21 cellular contexts compared by ENCODE assay signal in genomic region chr7:27349621-27350020, GRCh38.
DNase-seq lines count a peak whose midpoint lies in the region; ATAC-seq and TF ChIP-seq lines count a peak whose summit lies in the region.
"Had no signal": no experiment of that assay in that cellular context is flagged by ENCODE, and none has a peak within 500 bp of the region (broad histone marks: within the 10 kb centered on the region; RNA-seq: fewer than 3 reads in every experiment).

No MANE protein-coding gene starts in this region.

- H3K27me3 ChIP-seq in PC-3 (ENCODE audit: low read length) (no peaks in the 10 kb centered on the region), trophoblast cell (ENCODE audit: insufficient read depth, low read length) (no peaks in the 10 kb centered on the region)

- POLR2A ChIA-PET in PC-3 (lab: Charles Lee; ENCODE audit: unreplicated experiment), result no interaction called here

- H4K8ac ChIP-seq in trophoblast cell (ENCODE audit: low read depth, low read length), result no peak overlapping the region

- ATAC-seq in PC-3, result no peak
- ATAC-seq in HG02973 (IDR thresholded peaks at IDR 0.05; ENCODE audit: unreplicated experiment), result no peak
- ATAC-seq: A549, GM12878 had no signal

- no TSS peak for BruUV-seq in PC-3 (replicated peaks; lab: Mats Ljungman, UMichigan)

- H4K91ac ChIP-seq in trophoblast cell (ENCODE audit: low read depth, low read length), result peak overlapping the region; percentile 94

- peak overlapping the region; percentile 93 for H2BK120ac ChIP-seq in trophoblast cell (ENCODE audit: insufficient read depth, low read length, poor library complexity)

- no CpG with 5 or more reads among the region's 2 CpGs for WGBS in trophoblast cell (ENCODE audit: extremely low coverage, insufficient coverage, insufficient read length)

- H3K9me2 ChIP-seq in PC-3 (replicated peaks; ENCODE audit: low read length), result no peaks in the 10 kb centered on the region

- peak overlapping the region; percentile 99 for H2BK12ac ChIP-seq in trophoblast cell (ENCODE audit: low read length)

- no peaks in the 10 kb centered on the region for H4K20me1 ChIP-seq in PC-3 (ENCODE audit: low read length)

- H3K79me2 ChIP-seq in PC-3 (ENCODE audit: low read length), result no peaks in the 10 kb centered on the region
- no peaks in the 10 kb centered on the region for H3K79me2 ChIP-seq in trophoblast cell (ENCODE audit: control insufficient read depth, insufficient read depth, low read length, poor library complexity)

- H2AK5ac ChIP-seq in trophoblast cell (ENCODE audit: low read length), result no peak overlapping the region

- H2AFZ ChIP-seq in PC-3 (ENCODE audit: low read length) (no peak overlapping the region), trophoblast cell (ENCODE audit: insufficient read depth, low read length, poor library complexity) (no peak overlapping the region)
- H2AFZ ChIP-seq: GM23248 had no signal

- no peak overlapping the region for H3K4ac ChIP-seq in trophoblast cell (ENCODE audit: low read depth, low read length)

- intact Hi-C loops in PC-3 (cut with micrococcal nuclease), result no loop called here

- H3F3A ChIP-seq in PC-3 (ENCODE audit: low read length, unreplicated experiment), result no peaks in the 10 kb centered on the region

- H3K14ac ChIP-seq in trophoblast cell (ENCODE audit: low read length), result no peak overlapping the region

- peaks cover 24% of the 10 kb centered on the region for H3K79me1 ChIP-seq in trophoblast cell (ENCODE audit: low read length)

- H3K9ac ChIP-seq in PC-3 (ENCODE audit: low read length) (no peak overlapping the region), trophoblast cell (ENCODE audit: low read length) (no peak overlapping the region)
- H3K9ac ChIP-seq: GM23248 had no signal

- peak overlapping the region; percentile 33 for H3K4me2 ChIP-seq in PC-3 (ENCODE audit: low read length)
- no peak overlapping the region for H3K4me2 ChIP-seq in trophoblast cell (ENCODE audit: low read length)
- H3K4me2 ChIP-seq: A549 had no signal

- H3K18ac ChIP-seq in trophoblast cell (ENCODE audit: low read length), result no peak overlapping the region

- H3K4me1 ChIP-seq in PC-3 (ENCODE audit: insufficient read depth, low read length) (peaks cover 43% of the 10 kb centered on the region), trophoblast cell (ENCODE audit: control insufficient read depth in 1 of 2, insufficient read depth in 2 of 2, low read length in 2 of 2) (peaks cover 14 to 16% of the 10 kb centered on the region in 2 experiments)

- DNase-seq in PC-3 (peak; percentile 75), trophoblast cell (peak in 1 of 2 donors; percentile 16), DMS 273 (lab: John Stamatoyannopoulos, UW; ENCODE audit: unreplicated experiment) (no peak)
- no peak for DNase-seq in stimulated activated CD4-positive, alpha-beta T cell treated with anti-CD3 and anti-CD28 coated beads, Interleukin-4, amount 100 ng/mL, for 24 hours
- DNase-seq: 8988T; ACHN; AML-193; C1 segment of cervical spinal cord; CD4-positive, alpha-beta memory T cell; COR-L47; DMS 273 treated with DMSO at 0.1 percent for 48 hours; DMS79; EL; GDM1; GM23248; H7; HCEC 1CT had no signal

- CTCF ChIA-PET in PC-3 (lab: Charles Lee), result no interaction called here

- H3K27ac ChIP-seq in PC-3 (ENCODE audit: low read length), result no peak overlapping the region
- peak overlapping the region; percentile 98 for H3K27ac ChIP-seq in VCaP
- no peak overlapping the region for H3K27ac ChIP-seq in trophoblast cell (ENCODE audit: low read depth, low read length)
- H3K27ac ChIP-seq: GM23248 had no signal

- H3K36me3 ChIP-seq in PC-3 (ENCODE audit: low read depth, low read length) (no peaks in the 10 kb centered on the region), trophoblast cell (ENCODE audit: control insufficient read depth in 1 of 2, insufficient read depth in 2 of 2, low read length in 2 of 2) (no peaks in the 10 kb centered on the region)

- H3K4me3 ChIP-seq in PC-3 (ENCODE audit: low read length) (no peak overlapping the region), trophoblast cell (ENCODE audit: low read depth, low read length) (no peak overlapping the region)
- H3K4me3 ChIP-seq: A549, GM12878, GM23248 had no signal

- no peak overlapping the region for H3K23ac ChIP-seq in trophoblast cell (ENCODE audit: low read length)

- no peak overlapping the region for H4K12ac ChIP-seq in trophoblast cell (ENCODE audit: low read depth, low read length)

- no peak for TF ChIP-seq CTCF in PC-3 (conservative IDR thresholded peaks at IDR 0.05; ENCODE audit: low read depth, low read length)
- TF ChIP-seq CTCF in VCaP (conservative IDR thresholded peaks at IDR 0.05), result no peak

- H2BK5ac ChIP-seq in trophoblast cell (ENCODE audit: low read depth, low read length, poor library complexity), result peak overlapping the region; percentile 87

- no peaks in the 10 kb centered on the region for H3K9me3 ChIP-seq in PC-3 (ENCODE audit: low read length)
- no peaks in the 10 kb centered on the region for H3K9me3 ChIP-seq in trophoblast cell (ENCODE audit: insufficient read depth, low read depth, low read length)
- H3K9me3 ChIP-seq: A549 had no signal
